11 cellular contexts compared by ENCODE assay signal in genomic region chr10:44863344-44864041, GRCh38. TPM values are rescaled to one million over a fixed set of nuclear protein-coding genes. Genes with fewer than 3 reads are reported as not detected.
DNase-seq lines count a peak whose midpoint lies in the region; ATAC-seq and TF ChIP-seq lines count a peak whose summit lies in the region.
"Had no signal": no experiment of that assay in that cellular context is flagged by ENCODE, and none has a peak within 500 bp of the region (broad histone marks: within the 10 kb centered on the region; RNA-seq: fewer than 3 reads in every experiment).

No MANE protein-coding gene starts in this region.

- peak overlapping the region in 3 of 4 donors; percentile 51 to 92 (median 87) for H3K4me3 Mint-ChIP-seq in CD4-positive, CD25-positive, alpha-beta regulatory T cell
- H3K4me3 Mint-ChIP-seq in brain, result peak overlapping the region; percentile 28 to 92 (median 86)

- peaks cover 0 to 4% (median 0%) of the 10 kb centered on the region in 7 donors for H3K9me3 Mint-ChIP-seq in CD4-positive, CD25-positive, alpha-beta regulatory T cell
- H3K9me3 Mint-ChIP-seq in brain, result no peaks in the 10 kb centered on the region

- H3K27me3 ChIP-seq in CD4-positive, CD25-positive, alpha-beta regulatory T cell (ENCODE audit: control insufficient read depth, insufficient read depth, low read length), result peaks cover 14% of the 10 kb centered on the region
- no peaks in the 10 kb centered on the region for H3K27me3 ChIP-seq in mesendoderm (ENCODE audit: insufficient read depth, low read length, poor library complexity)
- H3K27me3 ChIP-seq: colonic mucosa, testis had no signal

- no peak for TF ChIP-seq CTCF in HEK293 (tag by site-specific recombination; IDR thresholded peaks at IDR 0.05)
- TF ChIP-seq CTCF in brain (conservative IDR thresholded peaks at IDR 0.05), result peak in 1 of 2 experiments; percentile 22

- H2BK15ac ChIP-seq in mesendoderm (replicated peaks; ENCODE audit: low read depth), result no peak overlapping the region

- peaks cover 47% of the 10 kb centered on the region for H3K27me3 Mint-ChIP-seq in CD4-positive, CD25-positive, alpha-beta regulatory T cell
- peaks cover 29% of the 10 kb centered on the region for H3K27me3 Mint-ChIP-seq in brain

- no CpG with 5 or more reads among the region's 15 CpGs for WGBS in mesendoderm (ENCODE audit: extremely low coverage, insufficient coverage, low lambda C conversion rate)

- H3K36me3 ChIP-seq in CD4-positive, CD25-positive, alpha-beta regulatory T cell (ENCODE audit: control insufficient read depth, insufficient read depth, low read length), result no peaks in the 10 kb centered on the region
- H3K36me3 ChIP-seq in HEK293 (ENCODE audit: control insufficient read depth in 2 of 2, insufficient read depth in 1 of 2, low read length in 2 of 2) (no peaks in the 10 kb centered on the region), mesendoderm (ENCODE audit: control insufficient read depth, insufficient read depth, low read length) (no peaks in the 10 kb centered on the region)
- H3K36me3 ChIP-seq: colonic mucosa had no signal

- H3K4me2 ChIP-seq in mesendoderm (ENCODE audit: low read length), result peak overlapping the region; percentile 100

- H3K27ac Mint-ChIP-seq in CD4-positive, CD25-positive, alpha-beta regulatory T cell, result peak overlapping the region in 1 of 3 donors; percentile 12
- peak overlapping the region; percentile 55 to 95 (median 90) for H3K27ac Mint-ChIP-seq in brain

- H2BK5ac ChIP-seq in mesendoderm (ENCODE audit: low read length), result no peak overlapping the region

- no peak overlapping the region for H4K8ac ChIP-seq in mesendoderm (ENCODE audit: low read depth, low read length)

- ATAC-seq in CD4-positive, CD25-positive, alpha-beta regulatory T cell (ENCODE audit: low read depth in 2 of 2), result no peak
- no peak for ATAC-seq in HG03095 (IDR thresholded peaks at IDR 0.05; ENCODE audit: unreplicated experiment)
- ATAC-seq in activated CD4-positive, CD25-positive, alpha-beta regulatory T cell treated with anti-CD3 and anti-CD28 coated beads, Interleukin-2, amount 50 U/mL, for 24 hours, result no peak

- H3K27ac ChIP-seq in CD4-positive, CD25-positive, alpha-beta regulatory T cell (ENCODE audit: insufficient read depth, low read length, poor library complexity, severe bottlenecking), result no peak overlapping the region
- no peak overlapping the region; the same call in 1 of the 2 replicates for H3K27ac ChIP-seq in HEK293 (ENCODE audit: extremely low read depth, low read depth, low read length)
- H3K27ac ChIP-seq in mesendoderm (ENCODE audit: low read depth, low read length), result no peak overlapping the region
- H3K27ac ChIP-seq: colonic mucosa had no signal

- no peaks in the 10 kb centered on the region for H3K9me3 ChIP-seq in CD4-positive, CD25-positive, alpha-beta regulatory T cell (ENCODE audit: control insufficient read depth in 2 of 2, low read length in 2 of 2)
- H3K9me3 ChIP-seq in HEK293 (ENCODE audit: control insufficient read depth, insufficient read depth, low read depth, low read length), result no peaks in the 10 kb centered on the region
- H3K9me3 ChIP-seq: colonic mucosa, testis had no signal

- no peak overlapping the region for H2AK5ac ChIP-seq in mesendoderm (ENCODE audit: low read length)

- no peak overlapping the region for H3K18ac ChIP-seq in mesendoderm (ENCODE audit: low read length)

- H3K23ac ChIP-seq in mesendoderm (ENCODE audit: low read length), result no peak overlapping the region

- H3K4me1 ChIP-seq in CD4-positive, CD25-positive, alpha-beta regulatory T cell (ENCODE audit: control insufficient read depth, insufficient read depth, low read length, poor library complexity, severe bottlenecking), result peaks cover 10% of the 10 kb centered on the region
- H3K4me1 ChIP-seq in HEK293 (ENCODE audit: control insufficient read depth, insufficient read depth, low read length), result peaks cover 3% of the 10 kb centered on the region; the same call in 1 of the 2 replicates
- peaks cover 7% of the 10 kb centered on the region for H3K4me1 ChIP-seq in mesendoderm (ENCODE audit: control insufficient read depth, low read depth, low read length)

- no peaks in the 10 kb centered on the region for H3K79me2 ChIP-seq in mesendoderm (ENCODE audit: control insufficient read depth, insufficient read depth, low read length)

- H2BK120ac ChIP-seq in mesendoderm (ENCODE audit: low read depth, low read length), result no peak overlapping the region

- no peaks in the 10 kb centered on the region for H3K36me3 Mint-ChIP-seq in CD4-positive, CD25-positive, alpha-beta regulatory T cell
- H3K36me3 Mint-ChIP-seq in brain, result no peaks in the 10 kb centered on the region

- no peak for DNase-seq in CD4-positive, CD25-positive, alpha-beta regulatory T cell
- peak; percentile 62 for DNase-seq in mesendoderm
- DNase-seq in medulla oblongata (ENCODE audit: extremely low spot score), result no peak
- DNase-seq in SIG-M5 (lab: John Stamatoyannopoulos, UW), result no peak

- POLR2A ChIA-PET in HEK293 (lab: Yijun Ruan, JAX), result no interaction called here

- no peak overlapping the region for H4K5ac ChIP-seq in mesendoderm (ENCODE audit: low read length)

- H3K4me1 Mint-ChIP-seq in CD4-positive, CD25-positive, alpha-beta regulatory T cell, result peaks cover 0 to 19% (median 5%) of the 10 kb centered on the region in 4 donors
- peaks cover 32% of the 10 kb centered on the region for H3K4me1 Mint-ChIP-seq in brain

- H3K79me1 ChIP-seq in mesendoderm (ENCODE audit: low read length), result no peaks in the 10 kb centered on the region

- no peak overlapping the region for H3K4ac ChIP-seq in mesendoderm (ENCODE audit: low read depth, low read length)

- no peak overlapping the region for H3K56ac ChIP-seq in mesendoderm (ENCODE audit: low read length)

- CTCF ChIA-PET in HEK293 (lab: Yijun Ruan, JAX), result interaction anchor here (0.6 to 3.3 kb wide), 5 partner anchors 8 to 925 kb away, joined by 3 to 17 read pairs (median 4); no protein-coding TSS in a partner anchor

- H3K9ac ChIP-seq in mesendoderm (ENCODE audit: low read length), result no peak overlapping the region

- no peak overlapping the region for H3K4me3 ChIP-seq in CD4-positive, CD25-positive, alpha-beta regulatory T cell (ENCODE audit: low read depth, low read length)
- H3K4me3 ChIP-seq in HEK293 (ENCODE audit: low read depth, low read length), result no peak overlapping the region
- no peak overlapping the region for H3K4me3 ChIP-seq in mesendoderm (ENCODE audit: low read length)

TF ChIP-seq in HEK293, 187 proteins besides CTCF, POLR2A, EP300 and RAD21:
- TF ChIP-seq ZNF341 (tag by site-specific recombination; IDR thresholded peaks at IDR 0.05; ENCODE audit: low read depth), result no peak
- TF ChIP-seq ZNF2 (tag by site-specific recombination; IDR thresholded peaks at IDR 0.05), result peak; percentile 68

RNA-seq across cellular contexts. Expression of gene TMEM72, which starts 47.6 kb away (rescaled TPM):
- not detected for total RNA-seq in CD4-positive, CD25-positive, alpha-beta regulatory T cell
- polyA plus RNA-seq in CD4-positive, CD25-positive, alpha-beta regulatory T cell, result not detected
- polyA plus RNA-seq in brain (ENCODE audit: insufficient read depth, low read depth, low replicate concordance), result not detected
- not detected for polyA plus RNA-seq in mesendoderm (2013, experiment 1 of 2)
- polyA plus RNA-seq in mesendoderm (2013, experiment 2 of 2), result not detected
- total RNA-seq: NCI-H460 had no signal
